In genomic region chr11:1546536-1547466, GRCh38 we compare ENCODE assay signal across 8 cellular contexts. TPM values are rescaled to one million over a fixed set of nuclear protein-coding genes. Genes with fewer than 3 reads are reported as not detected.
DNase-seq lines count a peak whose midpoint lies in the region; ATAC-seq and TF ChIP-seq lines count a peak whose summit lies in the region.

No MANE protein-coding gene starts in this region.

- H3K79me2 ChIP-seq in neural cell (replicated peaks; ENCODE audit: insufficient read depth, low read length), result no peaks in the 10 kb centered on the region

- H3K4me2 ChIP-seq in neural cell (ENCODE audit: low read length), result no peak overlapping the region

- peak overlapping the region; percentile 62 for H3K9ac ChIP-seq in neural cell (ENCODE audit: low read length)

- TF ChIP-seq CTCF in neural cell (IDR thresholded peaks at IDR 0.05; ENCODE audit: poor library complexity, severe bottlenecking) (peak; percentile 93), uterus (IDR thresholded peaks at IDR 0.05) (peak; percentile 54 to 90 (median 90))

- peak in 1 of 2 donors; percentile 37 for TF ChIP-seq POLR2A in uterus (IDR thresholded peaks at IDR 0.05)

- TF ChIP-seq RAD21 in neural cell (conservative IDR thresholded peaks at IDR 0.05), result peak; percentile 89

- ATAC-seq in activated CD8-positive, alpha-beta memory T cell treated with anti-CD3 and anti-CD28 coated beads, Interleukin-2, amount 10 ng/mL, durations not matched to agents 7 days and 5 days, result peak; percentile 70
- no peak for ATAC-seq in HG02938 (IDR thresholded peaks at IDR 0.05; ENCODE audit: unreplicated experiment)

- H3K9me3 ChIP-seq in neural cell (ENCODE audit: low read length) (no peaks in the 10 kb centered on the region), uterus (no peaks in the 10 kb centered on the region)

- no peak overlapping the region for H3K4me3 Mint-ChIP-seq in activated CD8-positive, alpha-beta memory T cell treated with anti-CD3 and anti-CD28 coated beads, Interleukin-2, amount 10 ng/mL, durations not matched to agents 7 days and 5 days

- H3F3A ChIP-seq in neural cell (ENCODE audit: insufficient read depth, low read length, poor library complexity, severe bottlenecking), result no peaks in the 10 kb centered on the region

- H3K27ac ChIP-seq in neural cell (ENCODE audit: low read length) (no peak overlapping the region), uterus (peak overlapping the region; percentile 55 to 61)

- no peak for TF ChIP-seq EP300 in neural cell (conservative IDR thresholded peaks at IDR 0.05; ENCODE audit: poor library complexity, severe bottlenecking)

- H3K27ac Mint-ChIP-seq in activated CD8-positive, alpha-beta memory T cell treated with anti-CD3 and anti-CD28 coated beads, Interleukin-2, amount 10 ng/mL, durations not matched to agents 7 days and 5 days, result no peak overlapping the region

- H3K4me3 ChIP-seq in neural cell (ENCODE audit: low read length) (peak overlapping the region; percentile 67), uterus (peak overlapping the region in 1 of 2 donors; percentile 24)

- DNase-seq in DMS 273 (lab: John Stamatoyannopoulos, UW; ENCODE audit: unreplicated experiment), result peak; percentile 77
- DNase-seq in DMS 273 treated with DMSO at 0.1 percent for 48 hours (lab: John Stamatoyannopoulos, UW), result no peak
- DNase-seq in NCI-H146 (lab: John Stamatoyannopoulos, UW), result peak; percentile 82
- DNase-seq in activated CD8-positive, alpha-beta memory T cell treated with anti-CD3 and anti-CD28 coated beads, Interleukin-2, amount 10 ng/mL, durations not matched to agents 7 days and 5 days, result no peak
- DNase-seq in fibroblast of peridontal ligament (ENCODE audit: extremely low read depth), result peak; percentile 5
- DNase-seq in uterus, result peak in 1 of 2 donors; percentile 58

- H3K27me3 Mint-ChIP-seq in activated CD8-positive, alpha-beta memory T cell treated with anti-CD3 and anti-CD28 coated beads, Interleukin-2, amount 10 ng/mL, durations not matched to agents 7 days and 5 days, result peaks cover 35% of the 10 kb centered on the region

- no peaks in the 10 kb centered on the region for H3K4me1 Mint-ChIP-seq in activated CD8-positive, alpha-beta memory T cell treated with anti-CD3 and anti-CD28 coated beads, Interleukin-2, amount 10 ng/mL, durations not matched to agents 7 days and 5 days

- intact Hi-C loops in uterus (cut with DNase I; ENCODE audit: low total_unique reads), result loop anchor here (2.0 kb wide), 1 partner anchor 28 kb away; no protein-coding TSS in a partner anchor

- no peaks in the 10 kb centered on the region for H3K36me3 ChIP-seq in neural cell (ENCODE audit: insufficient read depth, low read length)
- H3K36me3 ChIP-seq in uterus, result no peaks in the 10 kb centered on the region

- H3K36me3 Mint-ChIP-seq in activated CD8-positive, alpha-beta memory T cell treated with anti-CD3 and anti-CD28 coated beads, Interleukin-2, amount 10 ng/mL, durations not matched to agents 7 days and 5 days, result no peaks in the 10 kb centered on the region

- no peaks in the 10 kb centered on the region for H3K9me2 ChIP-seq in neural cell (ENCODE audit: insufficient read depth, low read length)

- no peaks in the 10 kb centered on the region for H4K20me1 ChIP-seq in neural cell (ENCODE audit: insufficient read depth)

- no peak overlapping the region for H2AFZ ChIP-seq in neural cell (ENCODE audit: low read depth, low read length)

- H3K27me3 ChIP-seq in neural cell (ENCODE audit: insufficient read depth, low read depth, low read length) (peaks cover 64% of the 10 kb centered on the region), uterus (peaks cover 0 to 3% of the 10 kb centered on the region in 2 donors)

- no peaks in the 10 kb centered on the region for H3K9me3 Mint-ChIP-seq in activated CD8-positive, alpha-beta memory T cell treated with anti-CD3 and anti-CD28 coated beads, Interleukin-2, amount 10 ng/mL, durations not matched to agents 7 days and 5 days (ENCODE audit: low read depth)

- CTCF ChIA-PET in activated CD8-positive, alpha-beta memory T cell treated with anti-CD3 and anti-CD28 coated beads, Interleukin-2, amount 10 ng/mL, durations not matched to agents 7 days and 5 days (lab: Charles Lee), result interaction anchor here (0.8 to 4.4 kb wide), 18 partner anchors 9 to 106 kb away, joined by 3 to 64 read pairs (median 4); partner anchors contain the start of gene DUSP8

- peaks cover 0 to 16% of the 10 kb centered on the region in 2 donors for H3K4me1 ChIP-seq in uterus

TF ChIP-seq in neural cell, 6 proteins besides CTCF, POLR2A, EP300 and RAD21:
- peak; percentile 90 for TF ChIP-seq SMC3 (conservative IDR thresholded peaks at IDR 0.05; ENCODE audit: poor library complexity)
- peak; percentile 79 for TF ChIP-seq MXI1 (conservative IDR thresholded peaks at IDR 0.05; ENCODE audit: poor library complexity, severe bottlenecking)
- TF ChIP-seq EZH2 (IDR thresholded peaks at IDR 0.05; ENCODE audit: borderline replicate concordance, insufficient read depth, low read length, poor library complexity, severe bottlenecking), result no peak
- TF ChIP-seq TAF1 (IDR thresholded peaks at IDR 0.05; ENCODE audit: low read depth), result peak; percentile 28
- peak; percentile 38 for TF ChIP-seq REST (IDR thresholded peaks at IDR 0.05; ENCODE audit: borderline replicate concordance)
- peak; percentile 37 for TF ChIP-seq POLR2AphosphoS5 (IDR thresholded peaks at IDR 0.05)
TF ChIP-seq in neural cell: peak in this region for 5.

RNA-seq across cellular contexts. Expression of gene DUSP8, which starts 25.3 kb away (rescaled TPM):
- 1 to 10 TPM in 1 of 2 experiments, under 1 TPM in 1; 0.50 to 1.1 TPM for total RNA-seq in activated CD8-positive, alpha-beta memory T cell treated with anti-CD3 and anti-CD28 coated beads, Interleukin-2, amount 10 ng/mL, durations not matched to agents 7 days and 5 days
- polyA plus RNA-seq in neural cell, result 3.5 and 7.1 TPM in 2 replicates
- polyA minus RNA-seq in neural cell, result 15.8 and 17.7 TPM in 2 replicates
- 10 to 100 TPM in 1 of 4 donors, 1 to 10 TPM in 2, under 1 TPM in 1; under 0.01 to 21.7 (median 3.1) TPM for total RNA-seq in uterus

RNA-seq across cellular contexts. Expression of gene KRTAP5-1, which starts 38.3 kb away (rescaled TPM):
- total RNA-seq in activated CD8-positive, alpha-beta memory T cell treated with anti-CD3 and anti-CD28 coated beads, Interleukin-2, amount 10 ng/mL, durations not matched to agents 7 days and 5 days, result not detected
- polyA plus RNA-seq in neural cell, result not detected in 2 replicates
- not detected in 2 replicates for polyA minus RNA-seq in neural cell
- total RNA-seq in uterus, result not detected

RNA-seq across cellular contexts. Expression of gene KRTAP5-2, which starts 51.3 kb away (rescaled TPM):
- total RNA-seq in activated CD8-positive, alpha-beta memory T cell treated with anti-CD3 and anti-CD28 coated beads, Interleukin-2, amount 10 ng/mL, durations not matched to agents 7 days and 5 days, result not detected
- not detected in 2 replicates for polyA plus RNA-seq in neural cell
- polyA minus RNA-seq in neural cell, result not detected in 2 replicates
- not detected for total RNA-seq in uterus

Comparison
In these comparisons a context has a peak if more than half of its experiments do, and no peak if none do; other contexts are left out.
1. DNase-seq: peak in DMS 273 (single experiment), NCI-H146 (single experiment) and fibroblast of peridontal ligament (single experiment); none in DMS 273 treated with DMSO at 0.1 percent for 48 hours (single experiment) and activated CD8-positive, alpha-beta memory T cell treated with anti-CD3 and anti-CD28 coated beads, Interleukin-2, amount 10 ng/mL, durations not matched to agents 7 days and 5 days (single experiment).